Comparison of ENCODE assay signal across 1 cellular context in the genomic region with DNA sequence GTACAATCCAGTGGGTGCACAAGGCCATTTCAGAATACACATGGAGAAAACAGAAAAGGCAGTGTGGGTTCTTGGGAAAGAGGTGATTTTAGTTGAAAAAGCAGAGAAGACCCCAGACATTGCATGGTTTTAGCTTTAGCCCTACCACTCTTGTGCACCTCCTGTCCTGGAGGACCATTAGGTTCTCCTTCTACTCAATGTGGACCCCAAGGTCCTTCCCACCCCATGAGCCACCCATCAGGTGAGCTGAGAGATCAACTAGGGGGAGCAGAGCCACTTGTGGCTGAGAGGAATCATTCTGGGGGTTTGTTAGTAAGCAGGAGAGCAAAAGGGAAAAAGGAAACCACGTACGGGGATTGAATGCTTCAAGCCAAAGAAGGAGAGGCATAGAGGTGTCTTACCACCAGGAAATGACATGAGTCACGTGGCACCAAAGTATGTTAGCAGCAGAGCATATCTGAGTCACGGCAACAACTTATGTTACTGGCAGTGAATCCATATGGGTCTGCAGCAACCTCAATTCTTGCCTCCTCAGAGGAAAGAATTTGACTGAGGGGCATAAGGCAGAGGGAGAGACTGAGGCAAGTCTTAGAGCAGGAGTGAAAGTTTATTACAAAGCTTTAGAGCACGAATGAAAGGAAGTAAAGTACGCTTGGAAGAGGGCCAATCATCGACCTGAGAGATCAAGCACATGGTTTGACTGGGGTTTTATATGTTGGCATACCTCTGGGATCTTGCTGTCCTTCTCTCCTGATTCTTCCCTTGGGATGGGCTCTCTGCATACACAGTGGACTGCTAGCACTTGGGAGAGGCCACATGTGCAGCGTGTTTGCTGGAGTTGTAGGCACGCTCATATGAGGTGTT.
A peak's percentile ranks its signal among the peaks of the same experiment; 100 is the strongest.
TF ChIP-seq lines count a peak whose summit lies in the region.

No MANE protein-coding gene starts in this region.

TF ChIP-seq in K562, 482 proteins besides CTCF, POLR2A, EP300 and RAD21 (continued from another document):
- TF ChIP-seq, protein P1, sequence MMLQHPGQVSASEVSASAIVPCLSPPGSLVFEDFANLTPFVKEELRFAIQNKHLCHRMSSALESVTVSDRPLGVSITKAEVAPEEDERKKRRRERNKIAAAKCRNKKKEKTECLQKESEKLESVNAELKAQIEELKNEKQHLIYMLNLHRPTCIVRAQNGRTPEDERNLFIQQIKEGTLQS (IDR thresholded peaks at IDR 0.05): 0 out of 2 replicates have a peak, but pooled peaks have one; percentile 20
- TF ChIP-seq, protein P1 (CRISPR knock-in tag; conservative IDR thresholded peaks at IDR 0.05): no peak
- TF ChIP-seq, protein P2, sequence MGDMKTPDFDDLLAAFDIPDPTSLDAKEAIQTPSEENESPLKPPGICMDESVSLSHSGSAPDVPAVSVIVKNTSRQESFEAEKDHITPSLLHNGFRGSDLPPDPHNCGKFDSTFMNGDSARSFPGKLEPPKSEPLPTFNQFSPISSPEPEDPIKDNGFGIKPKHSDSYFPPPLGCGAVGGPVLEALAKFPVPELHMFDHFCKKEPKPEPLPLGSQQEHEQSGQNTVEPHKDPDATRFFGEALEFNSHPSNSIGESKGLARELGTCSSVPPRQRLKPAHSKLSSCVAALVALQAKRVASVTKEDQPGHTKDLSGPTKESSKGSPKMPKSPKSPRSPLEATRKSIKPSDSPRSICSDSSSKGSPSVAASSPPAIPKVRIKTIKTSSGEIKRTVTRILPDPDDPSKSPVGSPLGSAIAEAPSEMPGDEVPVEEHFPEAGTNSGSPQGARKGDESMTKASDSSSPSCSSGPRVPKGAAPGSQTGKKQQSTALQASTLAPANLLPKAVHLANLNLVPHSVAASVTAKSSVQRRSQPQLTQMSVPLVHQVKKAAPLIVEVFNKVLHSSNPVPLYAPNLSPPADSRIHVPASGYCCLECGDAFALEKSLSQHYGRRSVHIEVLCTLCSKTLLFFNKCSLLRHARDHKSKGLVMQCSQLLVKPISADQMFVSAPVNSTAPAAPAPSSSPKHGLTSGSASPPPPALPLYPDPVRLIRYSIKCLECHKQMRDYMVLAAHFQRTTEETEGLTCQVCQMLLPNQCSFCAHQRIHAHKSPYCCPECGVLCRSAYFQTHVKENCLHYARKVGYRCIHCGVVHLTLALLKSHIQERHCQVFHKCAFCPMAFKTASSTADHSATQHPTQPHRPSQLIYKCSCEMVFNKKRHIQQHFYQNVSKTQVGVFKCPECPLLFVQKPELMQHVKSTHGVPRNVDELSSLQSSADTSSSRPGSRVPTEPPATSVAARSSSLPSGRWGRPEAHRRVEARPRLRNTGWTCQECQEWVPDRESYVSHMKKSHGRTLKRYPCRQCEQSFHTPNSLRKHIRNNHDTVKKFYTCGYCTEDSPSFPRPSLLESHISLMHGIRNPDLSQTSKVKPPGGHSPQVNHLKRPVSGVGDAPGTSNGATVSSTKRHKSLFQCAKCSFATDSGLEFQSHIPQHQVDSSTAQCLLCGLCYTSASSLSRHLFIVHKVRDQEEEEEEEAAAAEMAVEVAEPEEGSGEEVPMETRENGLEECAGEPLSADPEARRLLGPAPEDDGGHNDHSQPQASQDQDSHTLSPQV (IDR thresholded peaks at IDR 0.05): peak; percentile 44; the same call in 1 of the 2 replicates
- TF ChIP-seq, protein P3, sequence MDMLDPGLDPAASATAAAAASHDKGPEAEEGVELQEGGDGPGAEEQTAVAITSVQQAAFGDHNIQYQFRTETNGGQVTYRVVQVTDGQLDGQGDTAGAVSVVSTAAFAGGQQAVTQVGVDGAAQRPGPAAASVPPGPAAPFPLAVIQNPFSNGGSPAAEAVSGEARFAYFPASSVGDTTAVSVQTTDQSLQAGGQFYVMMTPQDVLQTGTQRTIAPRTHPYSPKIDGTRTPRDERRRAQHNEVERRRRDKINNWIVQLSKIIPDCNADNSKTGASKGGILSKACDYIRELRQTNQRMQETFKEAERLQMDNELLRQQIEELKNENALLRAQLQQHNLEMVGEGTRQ (CRISPR knock-in tag; IDR thresholded peaks at IDR 0.05): peak; percentile 79
